Comparison of ENCODE assay signal across 20 cellular contexts in the genomic region with DNA sequence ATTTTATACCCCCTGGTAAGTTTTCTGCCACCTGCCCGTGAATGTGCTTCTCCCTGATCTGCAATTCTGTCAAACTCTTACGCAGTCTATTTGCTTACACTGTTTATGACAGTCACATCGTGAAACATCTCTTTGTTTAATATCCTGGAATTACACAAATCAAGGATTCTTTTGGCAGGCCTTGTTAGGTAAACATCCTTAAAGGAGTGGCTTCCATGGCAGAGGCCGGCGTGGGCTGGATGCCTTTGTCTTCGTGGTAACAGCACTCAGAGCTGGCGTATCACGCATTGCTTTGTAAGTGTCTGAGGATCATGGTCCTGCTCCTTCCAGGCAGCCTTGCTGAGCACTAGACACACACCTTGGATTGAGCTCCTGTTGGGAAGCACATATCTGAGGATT.
"Had no signal": no experiment of that assay in that cellular context is flagged by ENCODE, and none has a peak within 500 bp of the region (broad histone marks: within the 10 kb centered on the region; RNA-seq: fewer than 3 reads in every experiment).

No MANE protein-coding gene starts in this region.

- H3K27me3 ChIP-seq: neural progenitor cell, ovary, sigmoid colon, testis, upper lobe of left lung had no signal

- H3K4me3 ChIP-seq: esophagus squamous epithelium, neural progenitor cell, ovary, sigmoid colon, testis, upper lobe of left lung had no signal

- H3K36me3 Mint-ChIP-seq: naive B cell, neural progenitor cell had no signal

- DNase-seq: activated CD4-positive, alpha-beta T cell treated with anti-CD3 and anti-CD28 coated beads, Interleukin-2, amount 50 U/mL, for 48 hours; activated effector memory CD4-positive, alpha-beta T cell treated with Interleukin-2 at 50 U/mL for 16 hours; activated naive CD4-positive, alpha-beta T cell treated with anti-CD3 and anti-CD28 coated beads, Interleukin-2, amount 50 U/mL, for 16 hours; caudate nucleus; esophagus squamous epithelium; glutamatergic neuron; left colon; naive B cell; ovary; sigmoid colon; stimulated activated CD4-positive, alpha-beta T cell treated with anti-CD3 and anti-CD28 coated beads, Interleukin-1b, Interleukin-23, amount 100 ng/mL, for 48 hours; stimulated activated naive CD8-positive, alpha-beta T cell treated with anti-CD3 and anti-CD28 coated beads, Interleukin-15, amount 100 ng/mL, for 72 hours; T-helper 1 cell; T1000; testis; upper lobe of left lung; WERI-Rb-1 had no signal

- H3K4me2 ChIP-seq: neural progenitor cell had no signal

- H3K9me3 Mint-ChIP-seq: neural progenitor cell had no signal

- H3K4me1 ChIP-seq: sigmoid colon, testis, upper lobe of left lung had no signal

- H3K27ac Mint-ChIP-seq: neural progenitor cell had no signal

- FAIRE-seq: colon, endometrium had no signal

- H3K36me3 ChIP-seq: esophagus squamous epithelium, neural progenitor cell, ovary, sigmoid colon, upper lobe of left lung, WERI-Rb-1 had no signal

- H3K27me3 Mint-ChIP-seq: naive B cell; stimulated activated naive CD8-positive, alpha-beta T cell treated with anti-CD3 and anti-CD28 coated beads, Interleukin-15, amount 100 ng/mL, for 72 hours had no signal

- H3K27ac ChIP-seq: neural progenitor cell, ovary, sigmoid colon, testis, upper lobe of left lung, WERI-Rb-1 had no signal

- ATAC-seq: left colon; stimulated activated naive CD8-positive, alpha-beta T cell treated with anti-CD3 and anti-CD28 coated beads, Interleukin-15, amount 100 ng/mL, for 72 hours had no signal

- H2AFZ ChIP-seq: neural progenitor cell had no signal

- H3K4me1 Mint-ChIP-seq: naive B cell; stimulated activated naive CD8-positive, alpha-beta T cell treated with anti-CD3 and anti-CD28 coated beads, Interleukin-15, amount 100 ng/mL, for 72 hours had no signal

- H3K9me3 ChIP-seq: esophagus squamous epithelium, ovary, sigmoid colon, testis, upper lobe of left lung had no signal

- H3K9ac ChIP-seq: neural progenitor cell had no signal

- H3K4me3 Mint-ChIP-seq: naive B cell; neural progenitor cell; stimulated activated naive CD8-positive, alpha-beta T cell treated with anti-CD3 and anti-CD28 coated beads, Interleukin-15, amount 100 ng/mL, for 72 hours had no signal
